In the genomic region with DNA sequence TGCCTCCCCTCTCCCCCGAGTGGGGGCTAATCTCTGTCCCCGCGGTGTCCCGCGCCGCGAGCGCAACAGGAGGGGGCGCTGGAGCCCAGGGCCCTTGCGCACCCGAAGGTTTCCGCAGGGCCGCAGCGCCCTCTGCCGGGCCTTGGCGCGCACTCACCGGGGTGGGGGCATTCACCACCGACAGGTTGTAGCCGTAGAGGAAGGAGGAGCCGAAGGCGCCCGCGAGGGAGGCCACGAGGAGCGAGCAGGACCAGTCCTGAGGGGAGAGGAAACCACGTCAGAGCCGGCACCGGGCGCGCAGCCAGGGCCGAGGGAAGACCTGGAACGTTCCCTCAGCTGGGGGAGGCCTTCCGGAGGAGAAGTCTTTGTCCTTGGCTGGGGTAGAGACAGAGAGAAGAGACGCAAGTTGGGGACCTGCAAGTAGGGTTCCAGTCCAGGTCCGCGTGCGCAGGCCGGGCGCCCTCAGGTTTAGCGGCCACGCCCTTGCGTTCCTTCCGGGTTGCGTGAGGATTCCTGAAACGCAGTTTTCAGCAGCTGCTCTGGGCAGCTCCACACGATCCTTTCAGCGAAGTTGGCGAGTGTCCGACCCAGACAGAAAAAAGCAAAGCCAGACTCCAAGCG, we compare ENCODE assay signal across 8 cellular contexts. TPM values are rescaled to one million over a fixed set of nuclear protein-coding genes. Genes with fewer than 3 reads are reported as not detected.
DNase-seq lines count a peak whose midpoint lies in the region; ATAC-seq and TF ChIP-seq lines count a peak whose summit lies in the region.

No MANE protein-coding gene starts in this region.

- intact Hi-C loops in CD4-positive, alpha-beta T cell (cut with DNase I, micrococcal nuclease) = loop anchor here (1.0 to 10.0 kb wide), 12 partner anchors 78 to 520 kb away; partner anchors contain the start of gene WDR1 (in 1 of the 2)

- TF ChIP-seq CTCF in CD4-positive, alpha-beta T cell (IDR thresholded peaks at IDR 0.05) = peak; percentile 96

- H3K4me3 ChIP-seq in mononuclear cell (ENCODE audit: low read length) = peak overlapping the region; percentile 44

- H3K27me3 ChIP-seq in CD4-positive, alpha-beta T cell (ENCODE audit: control insufficient read depth, insufficient read depth, low read length) = no peaks in the 10 kb centered on the region
- no peaks in the 10 kb centered on the region for H3K27me3 ChIP-seq in mononuclear cell (ENCODE audit: insufficient read depth, low read length)

- no peaks in the 10 kb centered on the region for H3K9me3 ChIP-seq in CD4-positive, alpha-beta T cell (ENCODE audit: control insufficient read depth, low read length)
- no peaks in the 10 kb centered on the region for H3K9me3 ChIP-seq in mononuclear cell (ENCODE audit: low read depth, low read length)

- CTCF ChIA-PET in CD4-positive, alpha-beta T cell (lab: Charles Lee) = interaction anchor here (0.8 to 1.3 kb wide), 4 partner anchors 81 to 98 kb away, joined by 3 to 6 read pairs (median 3); partner anchors contain the start of gene WDR1

- peak overlapping the region; percentile 83 for H3K4me3 Mint-ChIP-seq in CD4-positive, alpha-beta T cell

- POLR2A ChIA-PET in CD4-positive, alpha-beta T cell (lab: Charles Lee) = interaction anchor here (0.6 to 1.2 kb wide), 4 partner anchors 8 to 438 kb away, joined by 3 to 9 read pairs (median 4); partner anchors contain the start of gene ZNF518B

- H3K36me3 Mint-ChIP-seq in CD4-positive, alpha-beta T cell (ENCODE audit: low read depth) = no peaks in the 10 kb centered on the region

- H3K27ac ChIP-seq in CD4-positive, alpha-beta T cell (ENCODE audit: low read depth, low read length) = peak overlapping the region; percentile 8
- H3K27ac ChIP-seq in epithelial cell of prostate = peak overlapping the region; percentile 95

- peak; percentile 88 to 94 (median 90) for DNase-seq in CD4-positive, alpha-beta T cell
- DNase-seq in NOMO-1 treated with DMSO at 0.1 percent for 48 hours (lab: John Stamatoyannopoulos, UW; ENCODE audit: unreplicated experiment) = peak; percentile 97
- peak; percentile 80 for DNase-seq in activated T-cell treated with anti-CD3 and anti-CD28 coated beads for 4 hours
- DNase-seq in epithelial cell of prostate (ENCODE audit: low read depth, low spot score) = peak; percentile 83
- DNase-seq in stimulated activated CD8-positive, alpha-beta memory T cell treated with anti-CD3 and anti-CD28 coated beads, Interleukin-2, amount 100 ng/mL, for 48 hours (ENCODE audit: low read depth in 2 of 2) = peak; percentile 90 to 92

- H3K27ac Mint-ChIP-seq in CD4-positive, alpha-beta T cell = peak overlapping the region; percentile 95

- peaks cover 15% of the 10 kb centered on the region for H3K4me1 Mint-ChIP-seq in CD4-positive, alpha-beta T cell (ENCODE audit: low read depth)

- H3K9me3 Mint-ChIP-seq in CD4-positive, alpha-beta T cell = no peaks in the 10 kb centered on the region

- peak; percentile 99 for ATAC-seq in CD4-positive, alpha-beta T cell (ENCODE audit: poor library complexity)
- ATAC-seq in GM19372 (IDR thresholded peaks at IDR 0.05; ENCODE audit: low read depth, unreplicated experiment) (peak; percentile 97), HG03558 (IDR thresholded peaks at IDR 0.05; ENCODE audit: extremely low read depth, unreplicated experiment) (peak; percentile 90)

- no peaks in the 10 kb centered on the region for H3K27me3 Mint-ChIP-seq in CD4-positive, alpha-beta T cell

- peaks cover 56% of the 10 kb centered on the region for H3K4me1 ChIP-seq in mononuclear cell (ENCODE audit: insufficient read depth, low read length)

RNA-seq across cellular contexts. Expression of gene SLC2A9, which starts 2.4 kb away (rescaled TPM):
- total RNA-seq in CD4-positive, alpha-beta T cell = 1 to 10 TPM; 2.2 to 3.6 TPM
- total RNA-seq in mononuclear cell = 5.0 TPM

Comparison
In these comparisons a context has a peak if more than half of its experiments do, and no peak if none do; other contexts are left out.
1. Peak in every context shown above with its lines: DNase-seq, ATAC-seq, H3K4me3 ChIP-seq and H3K27ac ChIP-seq.